Comparison of ENCODE assay signal across 8 cellular contexts in genomic region chr21:38505654-38506523, GRCh38. TPM values are rescaled to one million over a fixed set of nuclear protein-coding genes. Genes with fewer than 3 reads are reported as not detected.
DNase-seq lines count a peak whose midpoint lies in the region; ATAC-seq and TF ChIP-seq lines count a peak whose summit lies in the region.

No MANE protein-coding gene starts in this region.

- H3K4me1 Mint-ChIP-seq in activated naive CD4-positive, alpha-beta T cell treated with anti-CD3 and anti-CD28 coated beads for 36 hours (ENCODE audit: low read depth) = no peaks in the 10 kb centered on the region
- H3K4me1 Mint-ChIP-seq in nephron progenitor cell = peaks cover 12% of the 10 kb centered on the region

- peak; percentile 68 for TF ChIP-seq CTCF in nephron progenitor cell (IDR thresholded peaks at IDR 0.05)

- ATAC-seq in esophagus mucosa (peak; percentile 78), GM18858 (IDR thresholded peaks at IDR 0.05; ENCODE audit: unreplicated experiment) (no peak), GM21737 (IDR thresholded peaks at IDR 0.05; ENCODE audit: unreplicated experiment) (no peak)

- H3K27ac Mint-ChIP-seq in activated naive CD4-positive, alpha-beta T cell treated with anti-CD3 and anti-CD28 coated beads for 36 hours = no peak overlapping the region
- no peak overlapping the region for H3K27ac Mint-ChIP-seq in nephron progenitor cell

- peaks cover 31% of the 10 kb centered on the region for H3K27me3 Mint-ChIP-seq in activated naive CD4-positive, alpha-beta T cell treated with anti-CD3 and anti-CD28 coated beads for 36 hours (ENCODE audit: low read depth)
- peaks cover 9% of the 10 kb centered on the region for H3K27me3 Mint-ChIP-seq in nephron progenitor cell (ENCODE audit: low read depth, poor library complexity)

- CTCF ChIA-PET in activated naive CD4-positive, alpha-beta T cell treated with anti-CD3 and anti-CD28 coated beads for 36 hours (lab: Charles Lee) = interaction anchor here (0.6 to 1.1 kb wide), 7 partner anchors 19 to 882 kb away, joined by 3 to 6 read pairs (median 4); no protein-coding TSS in a partner anchor

- H3K9me3 Mint-ChIP-seq in activated naive CD4-positive, alpha-beta T cell treated with anti-CD3 and anti-CD28 coated beads for 36 hours = no peaks in the 10 kb centered on the region
- H3K9me3 Mint-ChIP-seq in nephron progenitor cell = no peaks in the 10 kb centered on the region

- intact Hi-C loops in activated naive CD4-positive, alpha-beta T cell treated with anti-CD3 and anti-CD28 coated beads for 36 hours (cut with micrococcal nuclease) = loop anchor here (2.0 to 10.0 kb wide), 3 partner anchors 229 to 881 kb away; no protein-coding TSS in a partner anchor

- H3K4me3 Mint-ChIP-seq in activated naive CD4-positive, alpha-beta T cell treated with anti-CD3 and anti-CD28 coated beads for 36 hours = no peak overlapping the region
- no peak overlapping the region for H3K4me3 Mint-ChIP-seq in nephron progenitor cell

- DNase-seq in activated naive CD4-positive, alpha-beta T cell treated with anti-CD3 and anti-CD28 coated beads for 36 hours = peak; percentile 49
- no peak for DNase-seq in activated naive CD4-positive, alpha-beta T cell treated with Interleukin-2 at 50 U/mL for 16 hours
- DNase-seq in NCI-H1105 treated with DMSO at 0.1 percent for 48 hours (lab: John Stamatoyannopoulos, UW) (peak; percentile 61), SK-N-DZ (ENCODE audit: low spot score) (peak; percentile 41), nephron progenitor cell (no peak)

- no peaks in the 10 kb centered on the region for H3K36me3 Mint-ChIP-seq in activated naive CD4-positive, alpha-beta T cell treated with anti-CD3 and anti-CD28 coated beads for 36 hours (ENCODE audit: low read depth)
- no peaks in the 10 kb centered on the region for H3K36me3 Mint-ChIP-seq in nephron progenitor cell (ENCODE audit: low read depth)

RNA-seq across cellular contexts. Expression of gene ERG, which starts 7.6 kb away (rescaled TPM):
- total RNA-seq in activated naive CD4-positive, alpha-beta T cell treated with anti-CD3 and anti-CD28 coated beads for 36 hours = not detected
- 0.07 and 0.32 TPM in 2 replicates for polyA plus RNA-seq in SK-N-DZ (2014; cell fraction: cytosol; rRNA removed)
- 0.16 TPM in 1 of 2 replicates, not detected in the other for polyA plus RNA-seq in SK-N-DZ (2014; cell fraction: nucleus; rRNA removed)
- 5.1 TPM for total RNA-seq in esophagus mucosa

Comparison
In these comparisons a context has a peak if more than half of its experiments do, and no peak if none do; other contexts are left out.
1. DNase-seq: peak in activated naive CD4-positive, alpha-beta T cell treated with anti-CD3 and anti-CD28 coated beads for 36 hours (single experiment), NCI-H1105 treated with DMSO at 0.1 percent for 48 hours (single experiment) and SK-N-DZ (single experiment); none in activated naive CD4-positive, alpha-beta T cell treated with Interleukin-2 at 50 U/mL for 16 hours (single experiment) and nephron progenitor cell (single experiment).